In genomic region chr2:38066415-38066814, GRCh38 we compare ENCODE assay signal across 1 cellular context.
TF ChIP-seq lines count a peak whose summit lies in the region.

No MANE protein-coding gene starts in this region.

TF ChIP-seq in GM12878, 131 proteins besides CTCF, POLR2A, EP300 and RAD21 (continued from another document):
- TF ChIP-seq, protein P1, sequence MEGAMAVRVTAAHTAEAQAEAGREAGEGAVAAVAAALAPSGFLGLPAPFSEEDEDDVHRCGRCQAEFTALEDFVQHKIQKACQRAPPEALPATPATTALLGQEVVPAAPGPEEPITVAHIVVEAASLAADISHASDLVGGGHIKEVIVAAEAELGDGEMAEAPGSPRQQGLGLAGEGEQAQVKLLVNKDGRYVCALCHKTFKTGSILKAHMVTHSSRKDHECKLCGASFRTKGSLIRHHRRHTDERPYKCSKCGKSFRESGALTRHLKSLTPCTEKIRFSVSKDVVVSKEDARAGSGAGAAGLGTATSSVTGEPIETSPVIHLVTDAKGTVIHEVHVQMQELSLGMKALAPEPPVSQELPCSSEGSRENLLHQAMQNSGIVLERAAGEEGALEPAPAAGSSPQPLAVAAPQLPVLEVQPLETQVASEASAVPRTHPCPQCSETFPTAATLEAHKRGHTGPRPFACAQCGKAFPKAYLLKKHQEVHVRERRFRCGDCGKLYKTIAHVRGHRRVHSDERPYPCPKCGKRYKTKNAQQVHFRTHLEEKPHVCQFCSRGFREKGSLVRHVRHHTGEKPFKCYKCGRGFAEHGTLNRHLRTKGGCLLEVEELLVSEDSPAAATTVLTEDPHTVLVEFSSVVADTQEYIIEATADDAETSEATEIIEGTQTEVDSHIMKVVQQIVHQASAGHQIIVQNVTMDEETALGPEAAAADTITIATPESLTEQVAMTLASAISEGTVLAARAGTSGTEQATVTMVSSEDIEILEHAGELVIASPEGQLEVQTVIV (IDR thresholded peaks at IDR 0.05; ENCODE audit: borderline replicate concordance, partially characterized antibody) = no peak
- no peak for TF ChIP-seq MYC (IDR thresholded peaks at IDR 0.05; ENCODE audit: insufficient read depth, insufficient read length, insufficient replicate concordance, low read length, severe bottlenecking)
- TF ChIP-seq, protein P2, sequence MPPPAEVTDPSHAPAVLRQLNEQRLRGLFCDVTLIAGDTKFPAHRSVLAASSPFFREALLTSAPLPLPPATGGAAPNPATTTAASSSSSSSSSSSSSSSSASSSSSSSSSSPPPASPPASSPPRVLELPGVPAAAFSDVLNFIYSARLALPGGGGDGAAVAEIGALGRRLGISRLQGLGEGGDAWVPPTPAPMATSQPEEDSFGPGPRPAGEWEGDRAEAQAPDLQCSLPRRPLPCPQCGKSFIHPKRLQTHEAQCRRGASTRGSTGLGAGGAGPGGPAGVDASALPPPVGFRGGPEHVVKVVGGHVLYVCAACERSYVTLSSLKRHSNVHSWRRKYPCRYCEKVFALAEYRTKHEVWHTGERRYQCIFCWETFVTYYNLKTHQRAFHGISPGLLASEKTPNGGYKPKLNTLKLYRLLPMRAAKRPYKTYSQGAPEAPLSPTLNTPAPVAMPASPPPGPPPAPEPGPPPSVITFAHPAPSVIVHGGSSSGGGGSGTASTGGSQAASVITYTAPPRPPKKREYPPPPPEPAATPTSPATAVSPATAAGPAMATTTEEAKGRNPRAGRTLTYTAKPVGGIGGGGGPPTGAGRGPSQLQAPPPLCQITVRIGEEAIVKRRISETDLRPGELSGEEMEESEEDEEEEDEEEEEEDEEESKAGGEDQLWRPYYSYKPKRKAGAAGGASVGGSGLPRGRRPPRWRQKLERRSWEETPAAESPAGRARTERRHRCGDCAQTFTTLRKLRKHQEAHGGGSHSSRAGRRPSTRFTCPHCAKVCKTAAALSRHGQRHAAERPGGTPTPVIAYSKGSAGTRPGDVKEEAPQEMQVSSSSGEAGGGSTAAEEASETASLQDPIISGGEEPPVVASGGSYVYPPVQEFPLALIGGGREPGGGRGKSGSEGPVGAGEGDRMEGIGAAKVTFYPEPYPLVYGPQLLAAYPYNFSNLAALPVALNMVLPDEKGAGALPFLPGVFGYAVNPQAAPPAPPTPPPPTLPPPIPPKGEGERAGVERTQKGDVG (CRISPR knock-in tag; IDR thresholded peaks at IDR 0.05) = no peak
